In genomic region chr1:31645274-31645568, GRCh38 we compare ENCODE assay signal across 8 cellular contexts. TPM values are rescaled to one million over a fixed set of nuclear protein-coding genes. Genes with fewer than 3 reads are reported as not detected.
DNase-seq lines count a peak whose midpoint lies in the region; ATAC-seq and TF ChIP-seq lines count a peak whose summit lies in the region.

No MANE protein-coding gene starts in this region.

- H3K4me1 ChIP-seq in CD4-positive, CD25-positive, alpha-beta regulatory T cell (ENCODE audit: control insufficient read depth, insufficient read depth, low read length, poor library complexity, severe bottlenecking), result peaks cover 21% of the 10 kb centered on the region
- H3K4me1 ChIP-seq in Panc1 (ENCODE audit: control insufficient read depth, insufficient read depth, low read length) (peaks cover 19% of the 10 kb centered on the region), neural progenitor cell (peaks cover 4% of the 10 kb centered on the region)

- no peaks in the 10 kb centered on the region for H4K20me1 ChIP-seq in neural progenitor cell (ENCODE audit: low read depth)

- CTCF ChIA-PET in Panc1 (lab: Charles Lee), result interaction anchor here (0.5 to 0.8 kb wide), 7 partner anchors 10 to 319 kb away, joined by 3 to 13 read pairs (median 6); no protein-coding TSS in a partner anchor

- no peaks in the 10 kb centered on the region for H3K27me3 ChIP-seq in CD4-positive, CD25-positive, alpha-beta regulatory T cell (ENCODE audit: control insufficient read depth, insufficient read depth, low read length)
- H3K27me3 ChIP-seq in Panc1 (ENCODE audit: control insufficient read depth, insufficient read depth, low read length) (no peaks in the 10 kb centered on the region), neural progenitor cell (no peaks in the 10 kb centered on the region)

- H3K9me3 Mint-ChIP-seq in CD4-positive, CD25-positive, alpha-beta regulatory T cell, result peaks cover 0 to 9% (median 0%) of the 10 kb centered on the region in 7 donors
- H3K9me3 Mint-ChIP-seq in neural progenitor cell, result no peaks in the 10 kb centered on the region

- peaks cover 13% of the 10 kb centered on the region for H3F3A ChIP-seq in neural progenitor cell (ENCODE audit: low read depth)

- peak overlapping the region; percentile 94 for H3K4me3 ChIP-seq in CD4-positive, CD25-positive, alpha-beta regulatory T cell (ENCODE audit: low read depth, low read length)
- peak overlapping the region; percentile 88 to 97 for H3K4me3 ChIP-seq in Panc1 (ENCODE audit: low read depth in 2 of 2, low read length in 2 of 2)
- peak overlapping the region; percentile 67 for H3K4me3 ChIP-seq in neural progenitor cell

- peaks cover 7% of the 10 kb centered on the region for H3K36me3 ChIP-seq in CD4-positive, CD25-positive, alpha-beta regulatory T cell (ENCODE audit: control insufficient read depth, insufficient read depth, low read length)
- H3K36me3 ChIP-seq in Panc1 (ENCODE audit: control insufficient read depth, insufficient read depth, low read length), result no peaks in the 10 kb centered on the region; the same call in 1 of the 2 replicates
- H3K36me3 ChIP-seq in neural progenitor cell, result no peaks in the 10 kb centered on the region

- intact Hi-C loops in Panc1 (cut with micrococcal nuclease; ENCODE audit: unreplicated experiment), result no loop called here
- intact Hi-C loops in sciatic nerve (cut with DNase I), result no loop called here

- TSS peak; percentile 89 for BruUV-seq in Panc1 (replicated peaks; lab: Mats Ljungman, UMichigan)

- no peak overlapping the region for H3K9ac ChIP-seq in neural progenitor cell

- peaks cover 38% of the 10 kb centered on the region for H3K79me2 ChIP-seq in neural progenitor cell (ENCODE audit: low read depth)

- H3K27me3 Mint-ChIP-seq in CD4-positive, CD25-positive, alpha-beta regulatory T cell, result peaks cover 8% of the 10 kb centered on the region
- no peaks in the 10 kb centered on the region for H3K27me3 Mint-ChIP-seq in neural progenitor cell (ENCODE audit: insufficient read depth, low read depth)

- no peaks in the 10 kb centered on the region for H3K36me3 Mint-ChIP-seq in CD4-positive, CD25-positive, alpha-beta regulatory T cell
- no peaks in the 10 kb centered on the region for H3K36me3 Mint-ChIP-seq in neural progenitor cell

- ATAC-seq in CD4-positive, CD25-positive, alpha-beta regulatory T cell (ENCODE audit: low read depth in 2 of 2), result no peak
- ATAC-seq in Panc1 (no peak), GM18858 (IDR thresholded peaks at IDR 0.05; ENCODE audit: unreplicated experiment) (no peak), HG03469 (IDR thresholded peaks at IDR 0.05; ENCODE audit: unreplicated experiment) (no peak), sciatic nerve (no peak)

- H3K27ac Mint-ChIP-seq in CD4-positive, CD25-positive, alpha-beta regulatory T cell, result peak overlapping the region; percentile 100
- H3K27ac Mint-ChIP-seq in neural progenitor cell, result peak overlapping the region; percentile 100

- POLR2A ChIA-PET in Panc1 (lab: Charles Lee), result interaction anchor here (0.6 to 1.2 kb wide), 11 partner anchors 11 to 355 kb away, joined by 3 to 16 read pairs (median 6); no protein-coding TSS in a partner anchor

- peak overlapping the region; percentile 97 to 99 (median 98) for H3K4me3 Mint-ChIP-seq in CD4-positive, CD25-positive, alpha-beta regulatory T cell
- H3K4me3 Mint-ChIP-seq in neural progenitor cell, result peak overlapping the region; percentile 99

- peak overlapping the region; percentile 81 for H3K4me2 ChIP-seq in neural progenitor cell

- peaks cover 10 to 46% (median 28%) of the 10 kb centered on the region in 4 donors for H3K4me1 Mint-ChIP-seq in CD4-positive, CD25-positive, alpha-beta regulatory T cell
- H3K4me1 Mint-ChIP-seq in neural progenitor cell, result peaks cover 18% of the 10 kb centered on the region

- no peaks in the 10 kb centered on the region for H3K9me3 ChIP-seq in CD4-positive, CD25-positive, alpha-beta regulatory T cell (ENCODE audit: control insufficient read depth in 2 of 2, low read length in 2 of 2)
- no peaks in the 10 kb centered on the region for H3K9me3 ChIP-seq in Panc1 (ENCODE audit: control insufficient read depth, insufficient read depth, low read depth, low read length)
- H3K9me3 ChIP-seq in neural progenitor cell (ENCODE audit: low read depth), result no peaks in the 10 kb centered on the region

- TF ChIP-seq CTCF in Panc1 (IDR thresholded peaks at IDR 0.05) (no peak), neural progenitor cell (IDR thresholded peaks at IDR 0.05) (no peak)

- DNase-seq in CD4-positive, CD25-positive, alpha-beta regulatory T cell, result no peak
- DNase-seq in Panc1 (ENCODE audit: low read depth, low spot score), result no peak
- no peak for DNase-seq in epithelial cell of prostate (ENCODE audit: low read depth, low spot score)
- no peak for DNase-seq in neural progenitor cell (ENCODE audit: low spot score)
- DNase-seq in sciatic nerve (ENCODE audit: low spot score), result no peak
- DNase-seq in glomerular visceral epithelial cell (ENCODE audit: extremely low spot score), result no peak

- H3K27ac ChIP-seq in CD4-positive, CD25-positive, alpha-beta regulatory T cell (ENCODE audit: insufficient read depth, low read length, poor library complexity, severe bottlenecking), result peak overlapping the region; percentile 99
- H3K27ac ChIP-seq in Panc1 (ENCODE audit: low read length) (peak overlapping the region; percentile 96), epithelial cell of prostate (peak overlapping the region; percentile 95), neural progenitor cell (peak overlapping the region; percentile 97)

- in situ Hi-C loops in Panc1 (cut with HindIII; ENCODE audit: low pct_unique_long_range_greater_than_20kb, low sequenced_read_pairs), result no loop called here

- peak overlapping the region; percentile 97 for H2AFZ ChIP-seq in neural progenitor cell (replicated peaks)

RNA-seq across cellular contexts. Expression of gene PEF1, which starts 0.5 kb away (rescaled TPM):
- total RNA-seq in CD4-positive, CD25-positive, alpha-beta regulatory T cell, result 58.8 TPM
- polyA plus RNA-seq in CD4-positive, CD25-positive, alpha-beta regulatory T cell, result 100 to 1,000 TPM in 2 of 4 donors, 10 to 100 TPM in 2; 94.2 to 108 (median 101) TPM
- total RNA-seq in Panc1 (2021; ENCODE audit: unreplicated experiment) (58.4 TPM), neural progenitor cell (ENCODE audit: low replicate concordance) (30.7 and 47.7 TPM in 2 replicates), sciatic nerve (56.7 TPM)
- 60.1 TPM for polyA plus RNA-seq in Panc1 (2012; ENCODE audit: insufficient read length)

RNA-seq across cellular contexts. Expression of gene HCRTR1, which starts 27.7 kb away (rescaled TPM):
- not detected for total RNA-seq in CD4-positive, CD25-positive, alpha-beta regulatory T cell
- polyA plus RNA-seq in CD4-positive, CD25-positive, alpha-beta regulatory T cell, result not detected
- total RNA-seq in Panc1 (2021; ENCODE audit: unreplicated experiment), result 0.18 TPM
- polyA plus RNA-seq in Panc1 (2012; ENCODE audit: insufficient read length), result not detected
- total RNA-seq in neural progenitor cell (ENCODE audit: low replicate concordance), result 0.06 TPM in 1 of 2 replicates, not detected in the other
- 0.31 TPM for total RNA-seq in sciatic nerve

RNA-seq across cellular contexts. Expression of gene COL16A1, which starts 58.6 kb away (rescaled TPM):
- total RNA-seq in CD4-positive, CD25-positive, alpha-beta regulatory T cell, result not detected
- not detected for polyA plus RNA-seq in CD4-positive, CD25-positive, alpha-beta regulatory T cell
- total RNA-seq in Panc1 (2021; ENCODE audit: unreplicated experiment) (7.6 TPM), neural progenitor cell (ENCODE audit: low replicate concordance) (0.22 and 7.0 TPM in 2 replicates), sciatic nerve (179 TPM)
- polyA plus RNA-seq in Panc1 (2012; ENCODE audit: insufficient read length), result 3.5 TPM

Comparison
In these comparisons a context has a peak if more than half of its experiments do, and no peak if none do; other contexts are left out.
1. RNA of gene COL16A1, which starts 58.6 kb away (total RNA-seq): 179 TPM in sciatic nerve (single experiment); 7.6 TPM in Panc1 (single experiment), 0.22 to 7.0 TPM in neural progenitor cell and not detected in CD4-positive, CD25-positive, alpha-beta regulatory T cell (single experiment); every median in the first group is over 10 times any median in the second.
2. Peak in every context shown above with its lines, with median percentiles within 50 percentile points of each other: H3K27ac ChIP-seq and H3K4me3 ChIP-seq.